2 cellular contexts compared by ENCODE assay signal in the genomic region with DNA sequence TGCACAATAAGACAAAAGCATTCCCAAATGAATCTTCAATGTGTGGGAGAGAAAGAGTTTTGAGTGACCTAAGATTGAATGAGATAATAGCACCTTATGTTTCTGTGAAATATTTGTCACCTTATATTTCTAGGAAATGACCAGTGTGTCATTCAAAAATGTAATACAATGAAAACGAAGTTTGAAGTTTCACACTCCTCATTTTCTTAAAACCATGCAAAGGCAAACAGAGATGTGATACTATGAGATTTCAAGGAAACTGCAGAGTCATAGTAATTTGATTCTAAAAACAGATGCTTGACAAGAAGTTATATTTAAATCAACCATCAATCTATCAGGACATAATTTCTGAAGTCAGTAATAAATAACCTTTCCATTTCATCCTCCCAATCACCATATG.
TF ChIP-seq lines count a peak whose summit lies in the region.

No MANE protein-coding gene starts in this region.

TF ChIP-seq in GM23338, 12 proteins besides CTCF, POLR2A, EP300 and RAD21 (continued from another document):
- TF ChIP-seq ZNF462 (CRISPR knock-in tag; IDR thresholded peaks at IDR 0.05) (no peak), JUNB (IDR thresholded peaks at IDR 0.05; ENCODE audit: unreplicated experiment) (no peak), NANOG (IDR thresholded peaks at IDR 0.05; ENCODE audit: borderline replicate concordance) (no peak), ETS1 (IDR thresholded peaks at IDR 0.05) (no peak), ZNF114 (CRISPR knock-in tag; IDR thresholded peaks at IDR 0.05) (no peak), POLR2AphosphoS5 (IDR thresholded peaks at IDR 0.05; ENCODE audit: low read depth) (no peak), CREB1 (CRISPR knock-in tag; IDR thresholded peaks at IDR 0.05; ENCODE audit: low read depth) (no peak)

TF ChIP-seq in WTC11, 78 proteins besides CTCF, POLR2A, EP300 and RAD21 (continued from another document):
- TF ChIP-seq, protein P1, sequence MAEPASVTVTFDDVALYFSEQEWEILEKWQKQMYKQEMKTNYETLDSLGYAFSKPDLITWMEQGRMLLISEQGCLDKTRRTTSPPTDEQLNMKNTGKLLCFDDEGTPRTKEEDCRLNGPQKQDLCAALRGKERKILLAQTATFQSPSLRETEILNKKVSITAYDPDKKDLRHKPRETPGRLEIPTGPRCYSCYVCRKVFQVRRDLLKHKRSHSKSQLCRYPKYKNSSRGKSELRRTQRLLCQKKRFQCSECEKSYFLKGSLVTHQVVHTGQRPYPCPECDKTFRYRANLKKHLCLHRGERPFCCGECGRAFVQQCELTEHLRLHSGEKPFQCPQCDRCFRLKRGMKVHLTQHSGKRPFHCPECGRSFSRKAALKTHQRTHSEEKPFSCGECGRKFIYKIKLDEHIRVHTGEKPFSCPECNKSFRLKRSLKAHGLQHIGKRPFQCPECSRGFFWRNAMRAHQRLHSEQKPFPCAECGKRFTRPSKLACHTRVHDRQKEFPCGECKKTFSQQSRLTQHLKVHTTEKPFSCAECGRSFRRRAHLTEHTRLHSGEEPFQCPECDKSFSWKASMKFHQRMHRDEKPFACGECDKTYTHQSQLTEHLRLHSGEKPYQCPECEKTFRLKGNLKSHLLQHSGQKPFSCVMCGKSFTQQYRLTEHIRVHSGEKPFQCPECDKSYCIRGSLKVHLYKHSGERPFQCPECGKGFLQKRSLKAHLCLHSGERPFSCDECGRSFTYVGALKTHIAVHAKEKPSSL (CRISPR knock-in tag; conservative IDR thresholded peaks at IDR 0.05), result no peak
- TF ChIP-seq RELA (CRISPR knock-in tag; IDR thresholded peaks at IDR 0.05; ENCODE audit: borderline replicate concordance) (no peak), SMAD3 (CRISPR knock-in tag; IDR thresholded peaks at IDR 0.05; ENCODE audit: borderline replicate concordance) (no peak)
